In genomic region chr13:104616990-104617389, GRCh38 we compare ENCODE assay signal across 1 cellular context.
TF ChIP-seq lines count a peak whose summit lies in the region.

No MANE protein-coding gene starts in this region.

TF ChIP-seq in GM12878, 131 proteins besides CTCF, POLR2A, EP300 and RAD21 (continued from another document):
- TF ChIP-seq ZNF687 (IDR thresholded peaks at IDR 0.05) (no peak), REST (IDR thresholded peaks at IDR 0.05; ENCODE audit: low read depth, low read length) (no peak), IRF3 (IDR thresholded peaks at IDR 0.05) (no peak), NFIC (IDR thresholded peaks at IDR 0.05; ENCODE audit: low read depth, low read length) (no peak), RUNX3 (IDR thresholded peaks at IDR 0.05; ENCODE audit: low read length) (peak; percentile 61), CBFB (IDR thresholded peaks at IDR 0.05; ENCODE audit: low read depth) (no peak), MEF2A (IDR thresholded peaks at IDR 0.05; ENCODE audit: insufficient read depth, low read depth, low read length) (0 out of 2 replicates have a peak, but pooled peaks have one; percentile 13), TCF7 (IDR thresholded peaks at IDR 0.05; ENCODE audit: borderline replicate concordance) (no peak), ZBED1 (IDR thresholded peaks at IDR 0.05; ENCODE audit: borderline replicate concordance) (no peak), FOS (IDR thresholded peaks at IDR 0.05; ENCODE audit: borderline replicate concordance, extremely low read depth, insufficient read length) (no peak)
TF ChIP-seq in GM12878: peak in this region for 3.
